8 cellular contexts compared by ENCODE assay signal in genomic region chr1:226814751-226815496, GRCh38. TPM values are rescaled to one million over a fixed set of nuclear protein-coding genes. Genes with fewer than 3 reads are reported as not detected.
DNase-seq lines count a peak whose midpoint lies in the region; ATAC-seq and TF ChIP-seq lines count a peak whose summit lies in the region.

No MANE protein-coding gene starts in this region.

- H3K4me3 ChIP-seq in AG09309 (ENCODE audit: control insufficient read depth, low read depth, low read length) (no peak overlapping the region), right cardiac atrium (ENCODE audit: low read length) (no peak overlapping the region), smooth muscle cell (no peak overlapping the region)

- peak overlapping the region; percentile 73 for H3K4me2 ChIP-seq in smooth muscle cell

- peak overlapping the region; percentile 38 for H2AFZ ChIP-seq in smooth muscle cell (ENCODE audit: low read depth)

- 29% methylated on average over 10 of the region's 10 CpGs for WGBS in right cardiac atrium
- WGBS in smooth muscle cell (ENCODE audit: low lambda C conversion rate): 10% methylated on average over 10 of the region's 10 CpGs

- H3K36me3 ChIP-seq in smooth muscle cell (ENCODE audit: low read depth): no peaks in the 10 kb centered on the region

- ATAC-seq in right cardiac atrium: peak; percentile 77 to 84

- H3K79me2 ChIP-seq in smooth muscle cell (ENCODE audit: low read depth): no peaks in the 10 kb centered on the region

- H3K9me3 ChIP-seq in right cardiac atrium (ENCODE audit: control insufficient read depth, low read length): no peaks in the 10 kb centered on the region
- no peaks in the 10 kb centered on the region for H3K9me3 ChIP-seq in smooth muscle cell (replicated peaks; ENCODE audit: low read depth)

- H3K9ac ChIP-seq in smooth muscle cell (ENCODE audit: low read depth): peak overlapping the region; percentile 81

- H3K27ac ChIP-seq in right cardiac atrium (ENCODE audit: low read length) (peak overlapping the region; percentile 84), smooth muscle cell (ENCODE audit: low read depth) (peak overlapping the region; percentile 99)

- no peaks in the 10 kb centered on the region for H3K27me3 ChIP-seq in right cardiac atrium (ENCODE audit: control insufficient read depth, insufficient read depth)
- H3K27me3 ChIP-seq in smooth muscle cell (ENCODE audit: low read depth): no peaks in the 10 kb centered on the region

- no peak for TF ChIP-seq CTCF in AG09309 (IDR thresholded peaks at IDR 0.05; ENCODE audit: control insufficient read depth, insufficient read depth, low read depth, low read length, missing control alignments)
- TF ChIP-seq CTCF in smooth muscle cell (IDR thresholded peaks at IDR 0.05; ENCODE audit: borderline replicate concordance, insufficient read depth, poor library complexity, severe bottlenecking): no peak

- peak; percentile 48 for DNase-seq in AG09309 (ENCODE audit: low read depth)
- DNase-seq in NCI-H1436 (lab: John Stamatoyannopoulos, UW): peak; percentile 61
- DNase-seq in amniotic epithelial cell (ENCODE audit: low read depth): peak; percentile 59
- DNase-seq in right cardiac atrium: peak in 2 of 3 donors; percentile 38 to 69
- DNase-seq in smooth muscle cell (lab: John Stamatoyannopoulos, UW; ENCODE audit: unreplicated experiment): peak; percentile 11
- DNase-seq in stimulated activated CD4-positive, alpha-beta T cell treated with anti-CD3 and anti-CD28 coated beads, Interleukin-4, amount 100 ng/mL, for 4 hours: no peak
- no peak for DNase-seq in activated gamma-delta T cell (lab: John Stamatoyannopoulos, UW)
- no peak for DNase-seq in GOT3 (lab: John Stamatoyannopoulos, UW)

- no peaks in the 10 kb centered on the region for H4K20me1 ChIP-seq in smooth muscle cell (ENCODE audit: low read depth)

- intact Hi-C loops in right cardiac atrium (cut with DNase I): loop anchor here in 1 of 4 donors (5.0 kb wide), 1 partner anchor 163 kb away; no protein-coding TSS in a partner anchor

- peaks cover 26% of the 10 kb centered on the region for H3F3A ChIP-seq in smooth muscle cell (ENCODE audit: low read depth)

- H3K4me1 ChIP-seq in right cardiac atrium (ENCODE audit: control insufficient read depth, insufficient read depth, low read length) (peaks cover 2% of the 10 kb centered on the region), smooth muscle cell (ENCODE audit: low read depth) (peaks cover 10% of the 10 kb centered on the region)

RNA-seq across cellular contexts. Expression of gene PSEN2, which starts 55.5 kb away (rescaled TPM):
- total RNA-seq in right cardiac atrium (10 to 100 TPM; 17.2 to 25.8 (median 20.3) TPM), smooth muscle cell (5.7 and 7.8 TPM in 2 replicates)
- polyA plus RNA-seq in right cardiac atrium (15.4 TPM), smooth muscle cell (2.4 and 3.5 TPM in 2 replicates)

Comparison
In these comparisons a context has a peak if more than half of its experiments do, and no peak if none do; other contexts are left out.
1. DNase-seq: peak in AG09309 (single experiment), NCI-H1436 (single experiment), amniotic epithelial cell (single experiment), right cardiac atrium (2 of 3) and smooth muscle cell (single experiment); none in stimulated activated CD4-positive, alpha-beta T cell treated with anti-CD3 and anti-CD28 coated beads, Interleukin-4, amount 100 ng/mL, for 4 hours (0 of 2), activated gamma-delta T cell (single experiment) and GOT3 (single experiment).